ENCODE assay signal across 10 cellular contexts in the genomic region with DNA sequence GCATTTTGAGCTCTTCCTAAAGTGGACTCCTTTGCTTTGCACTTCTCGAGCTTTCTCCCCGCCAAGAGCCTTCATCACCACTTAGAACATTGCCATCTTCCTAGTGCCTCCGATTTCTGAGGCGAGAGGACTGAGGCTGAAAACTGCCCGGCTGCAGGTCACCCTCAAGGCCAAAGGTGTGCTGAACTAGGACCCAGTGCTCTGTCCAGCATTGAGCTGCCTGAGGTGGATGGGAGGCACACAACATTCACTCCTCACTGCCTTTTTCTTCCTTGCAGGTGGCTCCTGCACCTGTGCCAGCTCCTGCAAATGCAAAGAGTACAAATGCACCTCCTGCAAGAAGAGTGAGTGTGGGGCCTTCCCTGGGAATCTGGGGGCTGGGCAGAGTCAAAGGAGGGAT. TPM values are rescaled to one million over a fixed set of nuclear protein-coding genes. Genes with fewer than 3 reads are reported as not detected.
DNase-seq lines count a peak whose midpoint lies in the region; ATAC-seq and TF ChIP-seq lines count a peak whose summit lies in the region.
"Had no signal": no experiment of that assay in that cellular context is flagged by ENCODE, and none has a peak within 500 bp of the region (broad histone marks: within the 10 kb centered on the region; RNA-seq: fewer than 3 reads in every experiment).

No MANE protein-coding gene starts in this region.

- peaks cover 5% of the 10 kb centered on the region for H3K4me1 ChIP-seq in cardiac muscle cell (ENCODE audit: low read depth)
- peaks cover 0 to 14% of the 10 kb centered on the region in 2 donors for H3K4me1 ChIP-seq in right atrium auricular region
- H3K4me1 ChIP-seq in right lobe of liver = peaks cover 0 to 52% (median 5%) of the 10 kb centered on the region in 4 donors
- peaks cover 17 to 25% (median 20%) of the 10 kb centered on the region in 4 donors for H3K4me1 ChIP-seq in upper lobe of left lung
- H3K4me1 ChIP-seq: BLaER1 had no signal

- H3K4me3 ChIP-seq in cardiac muscle cell = no peak overlapping the region
- peak overlapping the region in 1 of 2 donors; percentile 50 for H3K4me3 ChIP-seq in right atrium auricular region
- H3K4me3 ChIP-seq in right lobe of liver = peak overlapping the region in 2 of 3 donors; percentile 47 to 55
- peak overlapping the region in 3 of 4 donors; percentile 37 to 48 (median 47) for H3K4me3 ChIP-seq in upper lobe of left lung
- H3K4me3 ChIP-seq: BLaER1 had no signal

- no CpG with 5 or more reads among the region's 5 CpGs for WGBS in right lobe of liver (ENCODE audit: insufficient coverage, low coverage, low lambda C conversion rate, missing lambda C conversion rate)
- 53 to 57% methylated on average over 5 of the region's 5 CpGs for WGBS in upper lobe of left lung, 2 donors

- H3K27ac ChIP-seq in cardiac muscle cell (no peak overlapping the region), right atrium auricular region (peak overlapping the region in 1 of 2 donors; percentile 44), right lobe of liver (peak overlapping the region in 2 of 3 donors; percentile 16 to 91), upper lobe of left lung (peak overlapping the region in 1 of 4 donors; percentile 53)
- H3K27ac ChIP-seq: BLaER1 had no signal

- peak; percentile 1 for ATAC-seq in activated naive CD8-positive, alpha-beta T cell treated with anti-CD3 and anti-CD28 coated beads, Interleukin-2, amount 10 ng/mL, durations not matched to agents 7 days and 5 days (ENCODE audit: low read depth)
- ATAC-seq in right lobe of liver (peak in 1 of 4 donors; percentile 6), upper lobe of left lung (ENCODE audit: low FRiP score in 2 of 2) (no peak)

- H3K27me3 Mint-ChIP-seq in activated naive CD8-positive, alpha-beta T cell treated with anti-CD3 and anti-CD28 coated beads, Interleukin-2, amount 10 ng/mL, durations not matched to agents 7 days and 5 days = peaks cover 64% of the 10 kb centered on the region

- H3K4me1 Mint-ChIP-seq in activated naive CD8-positive, alpha-beta T cell treated with anti-CD3 and anti-CD28 coated beads, Interleukin-2, amount 10 ng/mL, durations not matched to agents 7 days and 5 days = peaks cover 17% of the 10 kb centered on the region

- DNase-seq in cardiac muscle cell (ENCODE audit: low read depth in 1 of 2, low spot score in 1 of 2) (no peak), right atrium auricular region (ENCODE audit: low spot score) (no peak), right lobe of liver (peak in 1 of 3 donors; percentile 46), upper lobe of left lung (no peak), NOMO-1 treated with DMSO at 0.1 percent for 48 hours (lab: John Stamatoyannopoulos, UW; ENCODE audit: unreplicated experiment) (no peak), cerebellar cortex (ENCODE audit: low spot score) (no peak), HuH-7.5 (ENCODE audit: low spot score) (no peak)
- DNase-seq in activated naive CD8-positive, alpha-beta T cell treated with anti-CD3 and anti-CD28 coated beads, Interleukin-2, amount 10 ng/mL, durations not matched to agents 7 days and 5 days = no peak

- H3K9me3 Mint-ChIP-seq in activated naive CD8-positive, alpha-beta T cell treated with anti-CD3 and anti-CD28 coated beads, Interleukin-2, amount 10 ng/mL, durations not matched to agents 7 days and 5 days = no peaks in the 10 kb centered on the region

- TF ChIP-seq POLR2A in right lobe of liver (IDR thresholded peaks at IDR 0.05) (no peak), upper lobe of left lung (IDR thresholded peaks at IDR 0.05) (no peak)

- H3K27ac Mint-ChIP-seq in activated naive CD8-positive, alpha-beta T cell treated with anti-CD3 and anti-CD28 coated beads, Interleukin-2, amount 10 ng/mL, durations not matched to agents 7 days and 5 days = peak overlapping the region; percentile 26

- intact Hi-C loops in right lobe of liver (cut with DNase I) = no loop called here

- peak; percentile 14 for TF ChIP-seq CTCF in cardiac muscle cell (IDR thresholded peaks at IDR 0.05; ENCODE audit: low read depth, low read length)
- TF ChIP-seq CTCF in right atrium auricular region (IDR thresholded peaks at IDR 0.05) = peak in 1 of 2 donors; percentile 1
- TF ChIP-seq CTCF in right lobe of liver (IDR thresholded peaks at IDR 0.05) = no peak
- peak in 1 of 6 experiments; percentile 3 for TF ChIP-seq CTCF in upper lobe of left lung (IDR thresholded peaks at IDR 0.05)

- H3K27me3 ChIP-seq in cardiac muscle cell = peaks cover 100% of the 10 kb centered on the region
- H3K27me3 ChIP-seq in right atrium auricular region = no peaks in the 10 kb centered on the region
- no peaks in the 10 kb centered on the region for H3K27me3 ChIP-seq in right lobe of liver
- peaks cover 0 to 2% (median 0%) of the 10 kb centered on the region in 4 donors for H3K27me3 ChIP-seq in upper lobe of left lung

- no peak for TF ChIP-seq EP300 in upper lobe of left lung (IDR thresholded peaks at IDR 0.05)

- no peaks in the 10 kb centered on the region for H3K36me3 Mint-ChIP-seq in activated naive CD8-positive, alpha-beta T cell treated with anti-CD3 and anti-CD28 coated beads, Interleukin-2, amount 10 ng/mL, durations not matched to agents 7 days and 5 days

- H3K9me3 ChIP-seq in cardiac muscle cell (ENCODE audit: low read depth) (no peaks in the 10 kb centered on the region), right atrium auricular region (no peaks in the 10 kb centered on the region), right lobe of liver (no peaks in the 10 kb centered on the region), upper lobe of left lung (no peaks in the 10 kb centered on the region)
- H3K9me3 ChIP-seq: BLaER1 had no signal

- H3K36me3 ChIP-seq in cardiac muscle cell (no peaks in the 10 kb centered on the region), right atrium auricular region (no peaks in the 10 kb centered on the region), right lobe of liver (no peaks in the 10 kb centered on the region), upper lobe of left lung (no peaks in the 10 kb centered on the region)
- H3K36me3 ChIP-seq: BLaER1 had no signal

- H3K4me3 Mint-ChIP-seq in activated naive CD8-positive, alpha-beta T cell treated with anti-CD3 and anti-CD28 coated beads, Interleukin-2, amount 10 ng/mL, durations not matched to agents 7 days and 5 days = peak overlapping the region; percentile 68

- POLR2A ChIA-PET in activated naive CD8-positive, alpha-beta T cell treated with anti-CD3 and anti-CD28 coated beads, Interleukin-2, amount 10 ng/mL, durations not matched to agents 7 days and 5 days (lab: Charles Lee) = interaction anchor here (0.8 to 1.7 kb wide), 7 partner anchors 13 to 58 kb away, joined by 5 to 11 read pairs (median 6); partner anchors contain the start of genes MT1E, MT1F and MT1X

RNA-seq across cellular contexts. Expression of gene MT1A, which starts 5.4 kb away (rescaled TPM):
- total RNA-seq in cardiac muscle cell = not detected in 2 replicates
- polyA plus RNA-seq in cardiac muscle cell = not detected in 2 replicates
- 10 to 100 TPM in 1 of 2 donors, not detected in 1; 30.0 TPM for total RNA-seq in right atrium auricular region
- not detected for total RNA-seq in activated naive CD8-positive, alpha-beta T cell treated with anti-CD3 and anti-CD28 coated beads, Interleukin-2, amount 10 ng/mL, durations not matched to agents 7 days and 5 days
- 100 to 1,000 TPM in 3 of 6 experiments, 10 to 100 TPM in 3; 34.9 to 161 (median 110) TPM for total RNA-seq in right lobe of liver
- 10 to 100 TPM in 4 of 6 donors, 1 to 10 TPM in 1, not detected in 1; 5.4 to 59.1 (median 13.4) TPM for total RNA-seq in upper lobe of left lung
- total RNA-seq: SK-MEL-5 had no signal

RNA-seq across cellular contexts. Expression of gene MT1B, which starts 7.9 kb away (rescaled TPM):
- total RNA-seq in cardiac muscle cell = not detected in 2 replicates
- not detected in 2 replicates for polyA plus RNA-seq in cardiac muscle cell
- total RNA-seq in right atrium auricular region = not detected
- total RNA-seq in activated naive CD8-positive, alpha-beta T cell treated with anti-CD3 and anti-CD28 coated beads, Interleukin-2, amount 10 ng/mL, durations not matched to agents 7 days and 5 days = not detected
- total RNA-seq in right lobe of liver = 1 to 10 TPM in 3 of 6 experiments, not detected in 3; 1.6 to 7.7 (median 2.2) TPM
- total RNA-seq in upper lobe of left lung = not detected
- total RNA-seq: SK-MEL-5 had no signal

RNA-seq across cellular contexts. Expression of gene MT1M, which starts 11.4 kb away (rescaled TPM):
- not detected in 2 replicates for total RNA-seq in cardiac muscle cell
- polyA plus RNA-seq in cardiac muscle cell = not detected in 2 replicates
- 1 to 10 TPM; 5.2 to 9.9 TPM for total RNA-seq in right atrium auricular region
- not detected for total RNA-seq in activated naive CD8-positive, alpha-beta T cell treated with anti-CD3 and anti-CD28 coated beads, Interleukin-2, amount 10 ng/mL, durations not matched to agents 7 days and 5 days
- total RNA-seq in right lobe of liver = 100 to 1,000 TPM in 3 of 6 experiments, 10 to 100 TPM in 2, 1 to 10 TPM in 1; 8.6 to 569 (median 84.5) TPM
- total RNA-seq in upper lobe of left lung = 100 to 1,000 TPM in 1 of 6 donors, 10 to 100 TPM in 4, 1 to 10 TPM in 1; 8.4 to 194 (median 37.0) TPM
- total RNA-seq: SK-MEL-5 had no signal

RNA-seq across cellular contexts. Expression of gene MT1F, which starts 13.9 kb away (rescaled TPM):
- total RNA-seq in cardiac muscle cell (not detected in 2 replicates), right atrium auricular region (1 to 10 TPM; 3.2 to 6.1 TPM), right lobe of liver (100 to 1,000 TPM in 4 of 6 experiments, 10 to 100 TPM in 2; 10.1 to 934 (median 197) TPM), upper lobe of left lung (10 to 100 TPM in 2 of 6 donors, 1 to 10 TPM in 4; 4.7 to 21.0 (median 8.6) TPM)
- polyA plus RNA-seq in cardiac muscle cell = not detected in 2 replicates
- 10 to 100 TPM; 24.1 to 27.8 TPM for total RNA-seq in activated naive CD8-positive, alpha-beta T cell treated with anti-CD3 and anti-CD28 coated beads, Interleukin-2, amount 10 ng/mL, durations not matched to agents 7 days and 5 days
- total RNA-seq: SK-MEL-5 had no signal

RNA-seq across cellular contexts. Expression of gene MT1E, which starts 18.3 kb away (rescaled TPM):
- total RNA-seq in cardiac muscle cell (3.6 and 9.1 TPM in 2 replicates), right atrium auricular region (100 to 1,000 TPM; 129 to 210 TPM), right lobe of liver (1,000 to 10,000 TPM in 2 of 6 experiments, 100 to 1,000 TPM in 4; 403 to 1,748 (median 691) TPM), upper lobe of left lung (100 to 1,000 TPM in 5 of 6 donors, 10 to 100 TPM in 1; 72.3 to 546 (median 187) TPM)
- 4.5 and 4.7 TPM in 2 replicates for polyA plus RNA-seq in cardiac muscle cell
- 10 to 100 TPM; 32.6 to 36.4 TPM for total RNA-seq in activated naive CD8-positive, alpha-beta T cell treated with anti-CD3 and anti-CD28 coated beads, Interleukin-2, amount 10 ng/mL, durations not matched to agents 7 days and 5 days
- total RNA-seq: SK-MEL-5 had no signal
